ENCODE assay signal across 9 cellular contexts in genomic region chr7:73701357-73701995, GRCh38. TPM values are rescaled to one million over a fixed set of nuclear protein-coding genes. Genes with fewer than 3 reads are reported as not detected.
DNase-seq lines count a peak whose midpoint lies in the region; ATAC-seq and TF ChIP-seq lines count a peak whose summit lies in the region.
"Had no signal": no experiment of that assay in that cellular context is flagged by ENCODE, and none has a peak within 500 bp of the region (broad histone marks: within the 10 kb centered on the region; RNA-seq: fewer than 3 reads in every experiment).

No MANE protein-coding gene starts in this region.

- H3K27me3 Mint-ChIP-seq in activated naive CD4-positive, alpha-beta T cell treated with anti-CD3 and anti-CD28 coated beads, Interleukin-2, amount 10 ng/mL, durations not matched to agents 7 days and 5 days, result peaks cover 4% of the 10 kb centered on the region

- peaks cover 17% of the 10 kb centered on the region for H3K36me3 Mint-ChIP-seq in activated naive CD4-positive, alpha-beta T cell treated with anti-CD3 and anti-CD28 coated beads, Interleukin-2, amount 10 ng/mL, durations not matched to agents 7 days and 5 days

- H3K4me1 Mint-ChIP-seq in activated naive CD4-positive, alpha-beta T cell treated with anti-CD3 and anti-CD28 coated beads, Interleukin-2, amount 10 ng/mL, durations not matched to agents 7 days and 5 days, result peaks cover 2% of the 10 kb centered on the region

- no peak for ATAC-seq in thoracic aorta (ENCODE audit: insufficient number of reproducible peaks, low FRiP score, low read depth)
- ATAC-seq in GM21526 (IDR thresholded peaks at IDR 0.05; ENCODE audit: low FRiP score, unreplicated experiment), result no peak

- H3K27me3 ChIP-seq in iPS DF 6.9 (ENCODE audit: control insufficient read depth, insufficient read depth, low read length), result no peaks in the 10 kb centered on the region
- no peaks in the 10 kb centered on the region for H3K27me3 ChIP-seq in thoracic aorta (replicated peaks; ENCODE audit: insufficient read depth)

- H3K4me1 ChIP-seq in iPS DF 6.9 (ENCODE audit: control insufficient read depth, insufficient read depth, low read length) (peaks cover 7% of the 10 kb centered on the region; the same call in 1 of the 2 replicates), thoracic aorta (ENCODE audit: control insufficient read depth in 1 of 2, low read depth in 2 of 2) (peaks cover 0 to 21% of the 10 kb centered on the region in 2 donors)

- H3K4me3 Mint-ChIP-seq in activated naive CD4-positive, alpha-beta T cell treated with anti-CD3 and anti-CD28 coated beads, Interleukin-2, amount 10 ng/mL, durations not matched to agents 7 days and 5 days, result no peak overlapping the region

- no peaks in the 10 kb centered on the region for H3K9me3 ChIP-seq in iPS DF 6.9 (ENCODE audit: control insufficient read depth, insufficient read depth, low read length)
- no peaks in the 10 kb centered on the region for H3K9me3 ChIP-seq in thoracic aorta

- DNase-seq in NCI-H748 (lab: John Stamatoyannopoulos, UW; ENCODE audit: unreplicated experiment), result peak; percentile 10
- no peak for DNase-seq in NCI-H748 treated with DMSO at 0.1 percent for 48 hours (lab: John Stamatoyannopoulos, UW)
- DNase-seq in LHCN-M2 (ENCODE audit: low read depth), result peak; percentile 55
- peak; percentile 56 for DNase-seq in activated naive CD4-positive, alpha-beta T cell treated with anti-CD3 and anti-CD28 coated beads, Interleukin-2, amount 10 ng/mL, durations not matched to agents 7 days and 5 days
- peak; percentile 83 for DNase-seq in iPS DF 6.9 (ENCODE audit: low read depth, low spot score)
- no peak for DNase-seq in thoracic aorta (ENCODE audit: low spot score)
- no peak for DNase-seq in activated gamma-delta T cell (lab: John Stamatoyannopoulos, UW)

- CTCF ChIA-PET in activated naive CD4-positive, alpha-beta T cell treated with anti-CD3 and anti-CD28 coated beads, Interleukin-2, amount 10 ng/mL, durations not matched to agents 7 days and 5 days (lab: Charles Lee), result interaction anchor here (0.7 to 2.7 kb wide), 10 partner anchors 8 to 72 kb away, joined by 3 to 10 read pairs (median 4); no protein-coding TSS in a partner anchor

- no peak overlapping the region for H3K27ac ChIP-seq in iPS DF 6.9 (ENCODE audit: low read length)
- no peak overlapping the region for H3K27ac ChIP-seq in thoracic aorta
- H3K27ac ChIP-seq: skin epidermis had no signal

- peak; percentile 51 for TF ChIP-seq CTCF in thoracic aorta (IDR thresholded peaks at IDR 0.05)

- no CpG with 5 or more reads among the region's 13 CpGs for WGBS in iPS DF 6.9 (ENCODE audit: insufficient coverage, insufficient read length)

- H3K4me3 ChIP-seq in iPS DF 6.9 (ENCODE audit: low read length) (no peak overlapping the region), thoracic aorta (no peak overlapping the region)
- H3K4me3 ChIP-seq: skin epidermis had no signal

- H3K36me3 ChIP-seq in iPS DF 6.9 (ENCODE audit: control insufficient read depth, insufficient read depth, low read length) (peaks cover 14% of the 10 kb centered on the region), thoracic aorta (peaks cover 30% of the 10 kb centered on the region)

- H3K9me3 Mint-ChIP-seq in activated naive CD4-positive, alpha-beta T cell treated with anti-CD3 and anti-CD28 coated beads, Interleukin-2, amount 10 ng/mL, durations not matched to agents 7 days and 5 days, result no peaks in the 10 kb centered on the region

- no peak overlapping the region for H3K27ac Mint-ChIP-seq in activated naive CD4-positive, alpha-beta T cell treated with anti-CD3 and anti-CD28 coated beads, Interleukin-2, amount 10 ng/mL, durations not matched to agents 7 days and 5 days

RNA-seq across cellular contexts. Expression of gene STX1A, which starts 18.0 kb away (rescaled TPM):
- total RNA-seq in LHCN-M2 (2014; rRNA removed), result 80.0 and 100 TPM in 2 replicates
- 11.2 TPM for polyA plus RNA-seq in LHCN-M2 (2012)
- 10 to 100 TPM; 10.3 to 16.8 TPM for total RNA-seq in thoracic aorta

RNA-seq across cellular contexts. Expression of gene BUD23, which starts 18.1 kb away (rescaled TPM):
- total RNA-seq in LHCN-M2 (2014; rRNA removed), result 69.3 and 82.6 TPM in 2 replicates
- polyA plus RNA-seq in LHCN-M2 (2012), result 91.3 TPM
- total RNA-seq in thoracic aorta, result 10 to 100 TPM; 36.9 to 51.0 TPM

RNA-seq across cellular contexts. Expression of gene DNAJC30, which starts 18.2 kb away (rescaled TPM):
- total RNA-seq in LHCN-M2 (2014; rRNA removed), result 3.9 and 5.5 TPM in 2 replicates
- polyA plus RNA-seq in LHCN-M2 (2012), result 17.3 TPM
- 1 to 10 TPM; 3.9 to 7.8 TPM for total RNA-seq in thoracic aorta

RNA-seq across cellular contexts. Expression of gene VPS37D, which starts 33.8 kb away (rescaled TPM):
- total RNA-seq in LHCN-M2 (2014; rRNA removed) (6.1 and 6.9 TPM in 2 replicates), thoracic aorta (1 to 10 TPM in 1 of 2 donors, under 1 TPM in 1; 0.92 to 1.2 TPM)
- polyA plus RNA-seq in LHCN-M2 (2012), result 3.9 TPM

RNA-seq across cellular contexts. Expression of gene ABHD11, which starts 37.1 kb away (rescaled TPM):
- total RNA-seq in LHCN-M2 (2014; rRNA removed), result 34.5 and 40.1 TPM in 2 replicates
- polyA plus RNA-seq in LHCN-M2 (2012), result 25.5 TPM
- total RNA-seq in thoracic aorta, result 10 to 100 TPM in 1 of 2 donors, 1 to 10 TPM in 1; 2.5 to 16.9 TPM

Comparison
In these comparisons a context has a peak if more than half of its experiments do, and no peak if none do; other contexts are left out.
1. DNase-seq: peak in NCI-H748 (single experiment), LHCN-M2 (single experiment), activated naive CD4-positive, alpha-beta T cell treated with anti-CD3 and anti-CD28 coated beads, Interleukin-2, amount 10 ng/mL, durations not matched to agents 7 days and 5 days (single experiment) and iPS DF 6.9 (single experiment); none in NCI-H748 treated with DMSO at 0.1 percent for 48 hours (single experiment), thoracic aorta (single experiment) and activated gamma-delta T cell (single experiment).